In the genomic region with DNA sequence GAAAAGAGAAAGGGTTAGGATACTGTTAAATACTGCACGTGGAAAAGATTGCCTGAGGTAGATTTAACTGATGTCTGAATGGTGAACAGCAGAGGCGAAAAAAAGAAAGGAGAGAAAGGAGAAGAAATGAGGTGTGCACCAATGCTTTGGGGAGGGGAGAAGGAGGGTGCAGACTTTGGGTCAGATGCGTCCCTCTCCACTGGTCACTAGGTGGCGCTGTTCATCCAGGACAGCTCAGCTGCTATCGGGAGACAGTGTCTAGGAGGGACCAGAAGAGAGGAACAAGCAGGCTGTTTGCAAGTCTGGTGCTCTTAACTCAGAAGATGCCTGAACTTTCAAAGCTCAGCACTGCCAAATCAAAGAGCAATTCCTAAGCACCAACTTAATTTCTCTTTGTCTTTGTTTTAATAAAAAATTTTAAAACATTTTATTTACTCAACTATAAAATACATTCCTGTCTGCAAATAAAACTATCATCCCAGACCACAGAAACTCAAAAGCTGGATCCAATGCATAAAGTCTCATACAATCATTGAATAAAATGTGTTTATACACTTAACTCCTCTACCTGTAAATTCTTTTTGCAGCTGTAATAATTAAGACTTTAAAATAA, we compare ENCODE assay signal across 8 cellular contexts.
DNase-seq lines count a peak whose midpoint lies in the region; ATAC-seq and TF ChIP-seq lines count a peak whose summit lies in the region.

No MANE protein-coding gene starts in this region.

- DNase-seq in GM03348 (ENCODE audit: low spot score) (peak; percentile 78), Peyer's patch (peak; percentile 32 to 85 (median 60)), left ventricle myocardium inferior (peak; percentile 64), putamen (ENCODE audit: low spot score) (peak; percentile 83)
- DNase-seq in activated naive CD4-positive, alpha-beta T cell treated with anti-CD3 and anti-CD28 coated beads, Interleukin-2, amount 50 U/mL, for 72 hours (ENCODE audit: low spot score in 2 of 2): peak in 1 of 2 donors; percentile 82

- no peak overlapping the region for H3K27ac ChIP-seq in Peyer's patch
- peak overlapping the region; percentile 74 for H3K27ac ChIP-seq in left ventricle myocardium inferior (replicated peaks)

- ATAC-seq in GM21786 (IDR thresholded peaks at IDR 0.05; ENCODE audit: unreplicated experiment) (peak; percentile 95), HG02623 (IDR thresholded peaks at IDR 0.05; ENCODE audit: unreplicated experiment) (no peak)
- peak; percentile 92 to 99 for ATAC-seq in activated naive CD4-positive, alpha-beta T cell treated with anti-CD3 and anti-CD28 coated beads, Interleukin-2, amount 50 U/mL, for 72 hours

- no peaks in the 10 kb centered on the region for H3K27me3 ChIP-seq in Peyer's patch
- H3K27me3 ChIP-seq in left ventricle myocardium inferior (ENCODE audit: low read depth): no peaks in the 10 kb centered on the region

- intact Hi-C loops in left ventricle myocardium inferior (cut with micrococcal nuclease): loop anchor here (5.0 kb wide), 1 partner anchor 228 kb away; no protein-coding TSS in a partner anchor

- TF ChIP-seq POLR2A in Peyer's patch (IDR thresholded peaks at IDR 0.05): no peak

- no peaks in the 10 kb centered on the region for H3K9me3 ChIP-seq in Peyer's patch
- H3K9me3 ChIP-seq in left ventricle myocardium inferior (replicated peaks): no peaks in the 10 kb centered on the region

- H3K4me3 ChIP-seq in Peyer's patch (no peak overlapping the region), left ventricle myocardium inferior (no peak overlapping the region)

- peak; percentile 89 for TF ChIP-seq CTCF in LNCAP (IDR thresholded peaks at IDR 0.05)
- TF ChIP-seq CTCF in Peyer's patch (IDR thresholded peaks at IDR 0.05): peak; percentile 18 to 89 (median 81)
- peak; percentile 97 for TF ChIP-seq CTCF in left ventricle myocardium inferior (IDR thresholded peaks at IDR 0.05; ENCODE audit: borderline replicate concordance)

- H3K9me3 Mint-ChIP-seq in activated naive CD4-positive, alpha-beta T cell treated with anti-CD3 and anti-CD28 coated beads, Interleukin-2, amount 50 U/mL, for 72 hours: no peaks in the 10 kb centered on the region

- H3K27ac Mint-ChIP-seq in activated naive CD4-positive, alpha-beta T cell treated with anti-CD3 and anti-CD28 coated beads, Interleukin-2, amount 50 U/mL, for 72 hours: no peak overlapping the region

- H3K36me3 ChIP-seq in Peyer's patch (peaks cover 0 to 3% (median 0%) of the 10 kb centered on the region in 3 donors), left ventricle myocardium inferior (peaks cover 73% of the 10 kb centered on the region)

- H3K4me1 ChIP-seq in Peyer's patch (no peaks in the 10 kb centered on the region), left ventricle myocardium inferior (peaks cover 64% of the 10 kb centered on the region)

- no peaks in the 10 kb centered on the region for H3K36me3 Mint-ChIP-seq in activated naive CD4-positive, alpha-beta T cell treated with anti-CD3 and anti-CD28 coated beads, Interleukin-2, amount 50 U/mL, for 72 hours
